ENCODE assay signal across 1 cellular context in the genomic region with DNA sequence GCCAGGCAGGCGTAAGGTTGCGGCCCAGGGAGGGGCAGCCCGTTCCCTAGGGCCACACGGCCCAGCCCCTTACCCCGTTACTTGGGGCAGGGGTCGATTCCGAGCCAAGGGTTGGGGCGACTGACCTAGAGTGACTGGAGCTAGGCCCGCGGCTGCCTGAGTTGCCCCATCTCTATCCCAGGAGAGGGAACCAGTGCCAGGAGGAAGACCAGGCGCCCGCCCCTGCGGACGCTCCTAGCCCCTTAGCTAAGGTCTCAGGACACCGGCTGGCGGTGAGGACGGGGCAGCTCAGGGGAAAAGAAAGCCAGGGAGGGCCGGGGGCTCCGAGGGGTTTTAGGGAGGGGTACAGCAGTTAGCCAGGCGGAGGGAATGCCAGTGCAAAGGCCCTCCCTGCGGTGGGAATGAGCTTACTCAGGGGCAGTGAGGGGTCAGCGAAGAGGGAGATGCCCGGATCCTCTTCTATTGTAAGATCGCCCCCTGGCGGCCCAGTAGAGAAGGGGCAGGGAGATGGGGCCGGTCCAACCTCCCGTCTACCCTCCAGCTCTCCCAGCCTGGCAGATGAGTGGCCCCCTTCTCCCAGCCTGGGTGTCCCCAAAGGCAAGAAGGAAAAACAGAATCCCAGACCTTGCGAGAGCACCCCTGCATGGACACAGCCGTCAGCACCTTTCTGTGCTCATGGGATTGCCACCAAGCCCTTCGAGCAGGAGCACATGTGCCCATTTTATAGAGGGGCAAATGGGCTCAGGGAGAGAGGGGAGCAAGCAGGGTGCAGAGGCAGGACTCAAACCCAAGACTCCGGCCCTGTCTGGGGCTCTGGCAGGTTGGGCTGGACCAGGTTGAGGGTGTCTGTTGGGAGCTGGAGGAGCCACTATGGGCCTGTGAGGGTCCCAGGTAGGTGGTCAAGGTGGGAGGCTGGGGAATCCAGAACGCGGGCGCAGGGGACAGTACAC.
TF ChIP-seq lines count a peak whose summit lies in the region.

No MANE protein-coding gene starts in this region.

TF ChIP-seq in IMR-90, 13 proteins besides CTCF, POLR2A, EP300 and RAD21:
- no peak for TF ChIP-seq NFE2L2 (IDR thresholded peaks at IDR 0.05; ENCODE audit: low read depth, low read length)
- peak; percentile 49 for TF ChIP-seq SMC3 (IDR thresholded peaks at IDR 0.05; ENCODE audit: low read depth, low read length)
